15 cellular contexts compared by ENCODE assay signal in genomic region chr13:94007072-94007471, GRCh38.
DNase-seq lines count a peak whose midpoint lies in the region; ATAC-seq and TF ChIP-seq lines count a peak whose summit lies in the region.
"Had no signal": no experiment of that assay in that cellular context is flagged by ENCODE, and none has a peak within 500 bp of the region (broad histone marks: within the 10 kb centered on the region; RNA-seq: fewer than 3 reads in every experiment).

No MANE protein-coding gene starts in this region.

- no peak for TF ChIP-seq POLR2A in IMR-90 (IDR thresholded peaks at IDR 0.05; ENCODE audit: low read depth, low read length)

- DNase-seq in IMR-90 (no peak), fibroblast of mammary gland (ENCODE audit: low read depth) (peak; percentile 10), renal cortical epithelial cell (ENCODE audit: low read depth) (peak; percentile 67), NCI-H2171 treated with DMSO at 0.1 percent for 48 hours (lab: John Stamatoyannopoulos, UW) (no peak), immature natural killer cell (no peak), type B pancreatic cell (ENCODE audit: extremely low spot score, unreplicated experiment) (no peak)
- DNase-seq: C1 segment of cervical spinal cord, Calu3, COR-L47, DMS53, DMS79 treated with DMSO at 0.1 percent for 48 hours, GF-D8, HCEC 1CT had no signal

- H3K4me3 ChIP-seq in IMR-90 (ENCODE audit: insufficient read depth, low read depth, low read length) (no peak overlapping the region), fibroblast of mammary gland (ENCODE audit: control insufficient read depth, low read depth, low read length) (no peak overlapping the region)
- H3K4me3 ChIP-seq: GM23338 had no signal

- no peak overlapping the region for H4K8ac ChIP-seq in IMR-90 (ENCODE audit: low read depth in 2 of 2, low read length in 2 of 2)

- no peak for TF ChIP-seq RAD21 in IMR-90 (IDR thresholded peaks at IDR 0.05; ENCODE audit: low read length)

- no peak overlapping the region for H4K5ac ChIP-seq in IMR-90 (ENCODE audit: low read depth, low read length)

- no peak overlapping the region for H3K18ac ChIP-seq in IMR-90 (ENCODE audit: low read depth, low read length)

- no peaks in the 10 kb centered on the region for H4K20me1 ChIP-seq in IMR-90 (ENCODE audit: insufficient read depth, low read length)

- no peak overlapping the region for H2AK5ac ChIP-seq in IMR-90 (ENCODE audit: low read depth, low read length)

- peaks cover 0 to 1% (median 0%) of the 10 kb centered on the region in 3 donors for H3K27me3 Mint-ChIP-seq in immature natural killer cell (ENCODE audit: low read depth in 3 of 3)
- no peaks in the 10 kb centered on the region for H3K27me3 Mint-ChIP-seq in type B pancreatic cell

- H3K9me3 ChIP-seq in IMR-90 (ENCODE audit: control insufficient read depth, insufficient read depth, low read length), result no peaks in the 10 kb centered on the region

- H3K27ac Mint-ChIP-seq in immature natural killer cell (no peak overlapping the region), type B pancreatic cell (no peak overlapping the region)
- H3K27ac Mint-ChIP-seq: CD4-positive, alpha-beta memory T cell; GM23338 had no signal

- no peak for ATAC-seq in IMR-90 (ENCODE audit: low read depth)
- ATAC-seq: GM23338 had no signal

- no TSS peak for BruUV-seq in IMR-90 (replicated peaks; lab: Mats Ljungman, UMichigan)

- dilution Hi-C loops in IMR-90 (cut with HindIII; ENCODE audit: low sequenced_read_pairs, unreplicated experiment), result no loop called here

- no peak for TF ChIP-seq CTCF in IMR-90 (conservative IDR thresholded peaks at IDR 0.05; ENCODE audit: low read depth, low read length)
- TF ChIP-seq CTCF in fibroblast of mammary gland (conservative IDR thresholded peaks at IDR 0.05; ENCODE audit: control insufficient read depth, insufficient read depth, low read depth, low read length), result no peak
- no peak for TF ChIP-seq CTCF in type B pancreatic cell (conservative IDR thresholded peaks at IDR 0.05)

- no peak overlapping the region for H4K91ac ChIP-seq in IMR-90 (ENCODE audit: insufficient read depth, low read depth, low read length)

- H2BK120ac ChIP-seq in IMR-90 (ENCODE audit: low read depth, low read length), result no peak overlapping the region

- 0 out of 2 replicates have a peak overlapping the region, but pooled peaks have one; percentile 29 for H3K14ac ChIP-seq in IMR-90 (replicated peaks; ENCODE audit: low read depth, low read length)

- no peak overlapping the region for H3K27ac ChIP-seq in IMR-90 (ENCODE audit: insufficient read depth, low read length)

- POLR2A ChIA-PET in IMR-90 (lab: Charles Lee; ENCODE audit: unreplicated experiment), result no interaction called here

- H3K56ac ChIP-seq in IMR-90 (ENCODE audit: extremely low read depth, insufficient read depth, low read length), result no peak overlapping the region

- H3K4me1 ChIP-seq in IMR-90 (ENCODE audit: control insufficient read depth, insufficient read depth, low read length), result 0 out of 2 replicates have a peak, but pooled peaks cover 2% of the 10 kb centered on the region

- intact Hi-C loops in IMR-90 (cut with micrococcal nuclease), result no loop called here

- H3K4me1 Mint-ChIP-seq in immature natural killer cell, result no peaks in the 10 kb centered on the region
- no peaks in the 10 kb centered on the region for H3K4me1 Mint-ChIP-seq in type B pancreatic cell (ENCODE audit: unreplicated experiment)
- H3K4me1 Mint-ChIP-seq: CD4-positive, alpha-beta memory T cell; GM23338 had no signal

- no CpG with 5 or more reads among the region's 5 CpGs for WGBS in IMR-90 (ENCODE audit: extremely low coverage in 2 of 2, insufficient read length in 1 of 2), 2 experiments

- H3K9me3 Mint-ChIP-seq in immature natural killer cell (no peaks in the 10 kb centered on the region), type B pancreatic cell (peaks cover 5% of the 10 kb centered on the region)
- H3K9me3 Mint-ChIP-seq: GM23338 had no signal

- no peak overlapping the region for H3K4ac ChIP-seq in IMR-90 (ENCODE audit: low read depth, low read length)

- no peak overlapping the region for H3K9ac ChIP-seq in IMR-90 (ENCODE audit: low read depth, low read length)

- CTCF ChIA-PET in IMR-90 (lab: Yijun Ruan, JAX), result no interaction called here

- H2BK20ac ChIP-seq in IMR-90 (ENCODE audit: low read depth, low read length), result no peak overlapping the region

- H3K36me3 Mint-ChIP-seq in immature natural killer cell (no peaks in the 10 kb centered on the region), type B pancreatic cell (no peaks in the 10 kb centered on the region)
- H3K36me3 Mint-ChIP-seq: CD4-positive, alpha-beta memory T cell had no signal

- H3K27me3 ChIP-seq in IMR-90 (ENCODE audit: control insufficient read depth, insufficient read depth, low read length), result no peaks in the 10 kb centered on the region

- no peaks in the 10 kb centered on the region for H3K79me1 ChIP-seq in IMR-90 (ENCODE audit: low read depth in 1 of 2, low read length in 2 of 2)

- no peak overlapping the region for H3K4me3 Mint-ChIP-seq in immature natural killer cell
- no peak overlapping the region for H3K4me3 Mint-ChIP-seq in type B pancreatic cell
- H3K4me3 Mint-ChIP-seq: CD4-positive, alpha-beta memory T cell; GM23338 had no signal

- no peak overlapping the region for H2BK15ac ChIP-seq in IMR-90 (ENCODE audit: low read depth, low read length)

- in situ Hi-C loops in IMR-90 (cut with MboI; ENCODE audit: low sequenced_read_pairs), result no loop called here

- no peak overlapping the region for H2AK9ac ChIP-seq in IMR-90 (replicated peaks; ENCODE audit: low read depth, low read length, poor library complexity)

- no peaks in the 10 kb centered on the region for H3K36me3 ChIP-seq in IMR-90 (ENCODE audit: control insufficient read depth, insufficient read depth, low read length)

- H3K4me2 ChIP-seq in IMR-90 (ENCODE audit: low read depth, low read length), result no peak overlapping the region
- H3K4me2 ChIP-seq: GM23338 had no signal

- no peak overlapping the region for H3K23ac ChIP-seq in IMR-90 (ENCODE audit: low read depth, low read length)

- no peak overlapping the region for H2BK5ac ChIP-seq in IMR-90 (ENCODE audit: low read depth, low read length, poor library complexity, severe bottlenecking)

- H3K9me1 ChIP-seq in IMR-90 (ENCODE audit: insufficient read depth, low read length), result no peaks in the 10 kb centered on the region

- H2AFZ ChIP-seq in IMR-90 (replicated peaks; ENCODE audit: low read length, poor library complexity), result no peak overlapping the region
- H2AFZ ChIP-seq: GM23338 had no signal

TF ChIP-seq in IMR-90, 13 proteins besides CTCF, POLR2A, EP300 and RAD21:
- TF ChIP-seq FOS (IDR thresholded peaks at IDR 0.05; ENCODE audit: low read depth, low read length), result no peak
- TF ChIP-seq SMC3 (IDR thresholded peaks at IDR 0.05; ENCODE audit: low read depth, low read length), result no peak
- TF ChIP-seq CEBPB (IDR thresholded peaks at IDR 0.05; ENCODE audit: low read depth, low read length), result no peak
- TF ChIP-seq RCOR1 (IDR thresholded peaks at IDR 0.05; ENCODE audit: insufficient replicate concordance, low read length), result no peak
- no peak for TF ChIP-seq BHLHE40 (IDR thresholded peaks at IDR 0.05; ENCODE audit: low read depth, low read length)

Comparison
In these comparisons a context has a peak if more than half of its experiments do, and no peak if none do; other contexts are left out.
1. DNase-seq: peak in fibroblast of mammary gland (single experiment) and renal cortical epithelial cell (single experiment); none in IMR-90 (single experiment), NCI-H2171 treated with DMSO at 0.1 percent for 48 hours (single experiment), immature natural killer cell (0 of 3) and type B pancreatic cell (single experiment).